Comparison of ENCODE assay signal across 18 cellular contexts in genomic region chr12:86117711-86118110, GRCh38.
"Had no signal": no experiment of that assay in that cellular context is flagged by ENCODE, and none has a peak within 500 bp of the region (broad histone marks: within the 10 kb centered on the region; RNA-seq: fewer than 3 reads in every experiment).

No MANE protein-coding gene starts in this region.

- H3K27me3 Mint-ChIP-seq: activated naive CD8-positive, alpha-beta T cell treated with anti-CD3 and anti-CD28 coated beads, Interleukin-2, amount 10 ng/mL, durations not matched to agents 7 days and 5 days; dendritic cell treated with granulocyte-macrophage colony-stimulating factor and Interleukin-4, amounts not matched to agents 40 ng/mL and 50 ng/mL, for 4 days; naive B cell; stimulated activated memory B cell treated with anti-CD40 and anti-IgM and Interleukin-4, amounts not matched to agents 10 μg/mL and 1 μg/mL and 100 μg/mL, for 72 hours had no signal

- H3K9me3 Mint-ChIP-seq: activated naive CD8-positive, alpha-beta T cell treated with anti-CD3 and anti-CD28 coated beads, Interleukin-2, amount 10 ng/mL, durations not matched to agents 7 days and 5 days; activated T-helper 1 cell treated with anti-CD3 and anti-CD28 coated beads, Interleukin-12 subunit alpha, Interleukin-12 subunit beta, Interleukin-2, Interleukin-4 antibody, amounts not matched to agents 30 ng/mL and 10 ng/mL and 1 ng/mL, durations not matched to agents 14 hours and 24 hours and 36 hours; dendritic cell treated with granulocyte-macrophage colony-stimulating factor and Interleukin-4, amounts not matched to agents 40 ng/mL and 50 ng/mL, for 4 days had no signal

- H3K4me3 ChIP-seq: left lung, tibial artery, uterus had no signal

- H3K36me3 ChIP-seq: left lung, neutrophil, tibial artery, uterus had no signal

- H3K27ac ChIP-seq: left lung, neutrophil, parathyroid adenoma, tibial artery, uterus had no signal

- DNase-seq: activated CD4-positive, CD25-positive, alpha-beta regulatory T cell treated with anti-CD3 and anti-CD28 coated beads, Interleukin-2, amount 50 U/mL, for 72 hours; activated naive CD8-positive, alpha-beta T cell treated with anti-CD3 and anti-CD28 coated beads, Interleukin-2, amount 10 ng/mL, durations not matched to agents 7 days and 5 days; aorta; central memory CD4-positive, alpha-beta T cell; effector memory CD4-positive, alpha-beta T cell; left lung; mammary epithelial cell; naive B cell; retina; stimulated activated CD4-positive, alpha-beta T cell treated with anti-CD3 and anti-CD28 coated beads, Interleukin-2, amount 100 ng/mL, for 48 hours; tibial artery; uterus had no signal

- H3K27ac Mint-ChIP-seq: activated naive CD8-positive, alpha-beta T cell treated with anti-CD3 and anti-CD28 coated beads, Interleukin-2, amount 10 ng/mL, durations not matched to agents 7 days and 5 days; activated T-helper 1 cell treated with anti-CD3 and anti-CD28 coated beads, Interleukin-12 subunit alpha, Interleukin-12 subunit beta, Interleukin-2, Interleukin-4 antibody, amounts not matched to agents 30 ng/mL and 10 ng/mL and 1 ng/mL, durations not matched to agents 14 hours and 24 hours and 36 hours; dendritic cell treated with granulocyte-macrophage colony-stimulating factor and Interleukin-4, amounts not matched to agents 40 ng/mL and 50 ng/mL, for 4 days; naive B cell; stimulated activated memory B cell treated with anti-CD40 and anti-IgM and Interleukin-4, amounts not matched to agents 10 μg/mL and 1 μg/mL and 100 μg/mL, for 72 hours had no signal

- H2AFZ ChIP-seq: parathyroid adenoma had no signal

- H3K4me1 Mint-ChIP-seq: activated naive CD8-positive, alpha-beta T cell treated with anti-CD3 and anti-CD28 coated beads, Interleukin-2, amount 10 ng/mL, durations not matched to agents 7 days and 5 days; naive B cell; stimulated activated memory B cell treated with anti-CD40 and anti-IgM and Interleukin-4, amounts not matched to agents 10 μg/mL and 1 μg/mL and 100 μg/mL, for 72 hours had no signal

- H3K27me3 ChIP-seq: left lung, neutrophil, tibial artery, uterus had no signal

- H3K9ac ChIP-seq: parathyroid adenoma had no signal

- H3K9me3 ChIP-seq: left lung, neutrophil, tibial artery, uterus had no signal

- ATAC-seq: left lung; stimulated activated memory B cell treated with anti-CD40 and anti-IgM and Interleukin-4, amounts not matched to agents 10 μg/mL and 1 μg/mL and 100 μg/mL, for 72 hours had no signal

- FAIRE-seq: keratinocyte had no signal

- H3K4me3 Mint-ChIP-seq: activated naive CD8-positive, alpha-beta T cell treated with anti-CD3 and anti-CD28 coated beads, Interleukin-2, amount 10 ng/mL, durations not matched to agents 7 days and 5 days; activated T-helper 1 cell treated with anti-CD3 and anti-CD28 coated beads, Interleukin-12 subunit alpha, Interleukin-12 subunit beta, Interleukin-2, Interleukin-4 antibody, amounts not matched to agents 30 ng/mL and 10 ng/mL and 1 ng/mL, durations not matched to agents 14 hours and 24 hours and 36 hours; dendritic cell treated with granulocyte-macrophage colony-stimulating factor and Interleukin-4, amounts not matched to agents 40 ng/mL and 50 ng/mL, for 4 days; naive B cell; stimulated activated memory B cell treated with anti-CD40 and anti-IgM and Interleukin-4, amounts not matched to agents 10 μg/mL and 1 μg/mL and 100 μg/mL, for 72 hours had no signal

- H3K36me3 Mint-ChIP-seq: activated naive CD8-positive, alpha-beta T cell treated with anti-CD3 and anti-CD28 coated beads, Interleukin-2, amount 10 ng/mL, durations not matched to agents 7 days and 5 days; naive B cell; stimulated activated memory B cell treated with anti-CD40 and anti-IgM and Interleukin-4, amounts not matched to agents 10 μg/mL and 1 μg/mL and 100 μg/mL, for 72 hours had no signal

- H3K4me1 ChIP-seq: left lung, parathyroid adenoma, tibial artery, uterus had no signal

- H3K79me2 ChIP-seq: parathyroid adenoma had no signal
